In the genomic region with DNA sequence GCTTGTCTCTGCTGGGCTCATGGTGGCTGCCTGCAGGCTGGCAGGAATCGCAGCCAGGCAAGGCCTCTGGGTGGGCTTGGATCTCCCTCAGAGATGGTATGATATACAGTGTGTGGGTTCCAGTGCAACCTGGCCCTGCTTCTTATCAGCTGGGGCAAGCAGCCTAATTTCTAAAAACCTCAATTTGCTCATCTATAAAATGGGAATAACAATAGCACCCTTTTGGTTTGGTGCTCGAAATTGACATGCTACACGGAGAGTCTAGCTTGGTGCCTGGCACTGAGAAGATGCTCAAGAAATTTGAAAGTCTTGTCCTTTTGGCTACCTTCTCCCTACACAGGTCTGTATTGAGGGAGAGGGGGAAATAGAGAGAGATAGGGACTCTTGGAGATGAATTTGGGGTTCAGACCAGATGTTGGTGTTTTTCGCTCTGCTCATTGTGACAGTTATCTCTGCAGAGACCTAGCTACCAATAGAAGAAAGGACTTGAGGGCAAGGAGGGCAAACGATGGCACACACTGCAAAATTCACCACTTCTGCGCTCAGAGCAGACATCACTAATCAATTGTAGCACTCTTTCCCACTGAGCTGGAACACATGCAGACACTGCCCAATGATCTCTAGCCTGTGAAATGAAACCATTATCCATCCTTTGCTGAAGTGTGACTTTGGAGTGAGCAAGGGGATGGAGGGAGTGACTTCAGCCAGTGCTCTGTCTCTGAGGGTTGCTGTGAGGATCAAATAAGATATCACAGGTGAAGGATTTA, we compare ENCODE assay signal across 32 cellular contexts. TPM values are rescaled to one million over a fixed set of nuclear protein-coding genes. Genes with fewer than 3 reads are reported as not detected.
"Had no signal": no experiment of that assay in that cellular context is flagged by ENCODE, and none has a peak within 500 bp of the region (broad histone marks: within the 10 kb centered on the region; RNA-seq: fewer than 3 reads in every experiment).

No MANE protein-coding gene starts in this region.

- H3K4me3 Mint-ChIP-seq: naive thymus-derived CD4-positive, alpha-beta T cell; nephron; neural progenitor cell; stimulated activated effector memory CD8-positive, alpha-beta T cell treated with anti-CD3 and anti-CD28 coated beads, Interleukin-12 subunit alpha, Interleukin-12 subunit beta, amount 100 ng/mL, for 72 hours had no signal

- H3K27ac ChIP-seq: colonic mucosa, esophagus squamous epithelium, heart right ventricle, left lung, neural progenitor cell, prostate gland, right atrium auricular region, sigmoid colon, stomach, thyroid gland, uterus had no signal

- H3K27ac Mint-ChIP-seq: naive thymus-derived CD4-positive, alpha-beta T cell; nephron; neural progenitor cell; stimulated activated effector memory CD8-positive, alpha-beta T cell treated with anti-CD3 and anti-CD28 coated beads, Interleukin-12 subunit alpha, Interleukin-12 subunit beta, amount 100 ng/mL, for 72 hours had no signal

- H2AFZ ChIP-seq: neural progenitor cell had no signal

- H3K9ac ChIP-seq: neural progenitor cell had no signal

- DNase-seq: colonic mucosa; dermis blood vessel endothelial cell; effector memory CD4-positive, alpha-beta T cell; erythroblast; esophagus squamous epithelium; foreskin melanocyte; glutamatergic neuron; heart right ventricle; hippocampal formation; left cardiac atrium; left lung; mesenchymal stem cell; midbrain; naive thymus-derived CD4-positive, alpha-beta T cell; nucleus accumbens; sigmoid colon; stimulated activated CD4-positive, alpha-beta T cell treated with anti-CD3 and anti-CD28 coated beads, Interleukin-2, amount 100 ng/mL, for 24 hours; stimulated activated CD4-positive, alpha-beta T cell treated with anti-CD3 and anti-CD28 coated beads, Interleukin-4, amount 100 ng/mL, for 24 hours; stimulated activated naive CD4-positive, alpha-beta T cell treated with Interleukin-2 at 50 U/mL for 16 hours; stomach; thyroid gland; trophoblast cell; uterus had no signal

- H3K9me3 Mint-ChIP-seq: naive thymus-derived CD4-positive, alpha-beta T cell; nephron; neural progenitor cell; stimulated activated effector memory CD8-positive, alpha-beta T cell treated with anti-CD3 and anti-CD28 coated beads, Interleukin-12 subunit alpha, Interleukin-12 subunit beta, amount 100 ng/mL, for 72 hours had no signal

- H3K4me3 ChIP-seq: colonic mucosa, esophagus squamous epithelium, heart right ventricle, left lung, neural progenitor cell, prostate gland, right atrium auricular region, sigmoid colon, stomach, thyroid gland, uterus had no signal

- H3K36me3 Mint-ChIP-seq: naive thymus-derived CD4-positive, alpha-beta T cell; neural progenitor cell; stimulated activated effector memory CD8-positive, alpha-beta T cell treated with anti-CD3 and anti-CD28 coated beads, Interleukin-12 subunit alpha, Interleukin-12 subunit beta, amount 100 ng/mL, for 72 hours had no signal

- H3K27me3 ChIP-seq: colonic mucosa, left lung, neural progenitor cell, right atrium auricular region, thyroid gland, uterus had no signal

- H3K36me3 ChIP-seq: colonic mucosa, esophagus squamous epithelium, heart right ventricle, left lung, neural progenitor cell, prostate gland, right atrium auricular region, sigmoid colon, stomach, thyroid gland, uterus had no signal

- FAIRE-seq: endometrium, islet of Langerhans had no signal

- H3K4me1 Mint-ChIP-seq: naive thymus-derived CD4-positive, alpha-beta T cell; nephron; stimulated activated effector memory CD8-positive, alpha-beta T cell treated with anti-CD3 and anti-CD28 coated beads, Interleukin-12 subunit alpha, Interleukin-12 subunit beta, amount 100 ng/mL, for 72 hours had no signal

- H3K4me1 ChIP-seq: colonic mucosa, esophagus squamous epithelium, heart right ventricle, left lung, prostate gland, right atrium auricular region, sigmoid colon, stomach, thyroid gland, uterus had no signal

- H3K4me2 ChIP-seq: neural progenitor cell had no signal

- H3K9me3 ChIP-seq: colonic mucosa, esophagus squamous epithelium, heart right ventricle, left lung, prostate gland, right atrium auricular region, sigmoid colon, stomach, thyroid gland, uterus had no signal

RNA-seq across cellular contexts. Expression of a gene that starts 15.6 kb away (rescaled TPM):
- total RNA-seq: lung microvascular endothelial cell; naive thymus-derived CD4-positive, alpha-beta T cell; skeletal muscle tissue had no signal
- polyA plus RNA-seq: naive thymus-derived CD4-positive, alpha-beta T cell had no signal
